Comparison of ENCODE assay signal across 20 cellular contexts in the genomic region with DNA sequence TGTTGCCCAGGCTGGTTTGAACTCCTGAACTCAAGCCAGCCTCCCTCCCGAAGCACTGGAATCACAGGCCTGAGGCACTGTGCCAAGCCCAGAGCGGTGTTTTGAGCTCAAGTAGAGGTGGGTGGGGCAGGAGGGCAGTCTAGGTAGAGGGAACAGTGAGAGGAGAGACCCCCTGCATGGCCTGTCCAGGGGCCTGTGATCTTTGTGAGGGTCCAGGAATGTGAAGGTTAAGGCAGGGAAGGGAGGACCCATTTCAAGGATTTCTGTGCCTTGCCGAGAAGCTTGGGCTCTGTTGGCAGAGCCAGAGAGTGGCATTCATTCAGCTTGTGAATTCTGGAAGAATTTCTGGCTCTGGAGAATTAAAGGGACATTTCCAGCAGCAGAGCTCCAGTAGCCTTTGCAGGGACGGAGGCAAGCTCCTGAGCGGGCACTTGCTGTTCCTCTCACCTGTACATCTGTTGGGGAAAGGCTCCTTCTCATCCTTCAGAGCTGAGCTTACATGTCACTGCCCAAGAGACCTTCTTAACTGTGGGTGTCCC.
"Had no signal": no experiment of that assay in that cellular context is flagged by ENCODE, and none has a peak within 500 bp of the region (broad histone marks: within the 10 kb centered on the region; RNA-seq: fewer than 3 reads in every experiment).

No MANE protein-coding gene starts in this region.

- H3K27ac ChIP-seq: breast epithelium, left ventricle myocardium inferior, right atrium auricular region, suprapubic skin, upper lobe of left lung, WERI-Rb-1 had no signal

- H3K36me3 Mint-ChIP-seq: activated CD4-positive, alpha-beta memory T cell treated with anti-CD3 and anti-CD28 coated beads for 36 hours; memory B cell; naive thymus-derived CD8-positive, alpha-beta T cell had no signal

- DNase-seq: activated CD4-positive, alpha-beta memory T cell treated with anti-CD3 and anti-CD28 coated beads for 36 hours; activated CD4-positive, alpha-beta T cell treated with anti-CD3 and anti-CD28 coated beads for 36 hours; activated CD8-positive, alpha-beta memory T cell treated with anti-CD3 and anti-CD28 coated beads, Interleukin-2, amount 10 ng/mL, durations not matched to agents 7 days and 5 days; activated effector memory CD4-positive, alpha-beta T cell treated with anti-CD3 and anti-CD28 coated beads, Interleukin-2, amount 50 U/mL, for 16 hours; activated naive CD8-positive, alpha-beta T cell treated with anti-CD3 and anti-CD28 coated beads, Interleukin-2, amount 10 ng/mL, durations not matched to agents 7 days and 5 days; activated T-cell treated with anti-CD3 and anti-CD28 coated beads, Interleukin-2, amount 50 U/mL, for 1 hour; kidney; left ventricle myocardium inferior; naive thymus-derived CD8-positive, alpha-beta T cell; stimulated activated CD4-positive, alpha-beta T cell treated with anti-CD3 and anti-CD28 coated beads, Interleukin-15, amount 100 ng/mL, for 24 hours; stimulated activated CD4-positive, alpha-beta T cell treated with anti-CD3 and anti-CD28 coated beads, Interleukin-4, amount 100 ng/mL, for 1 hour; stimulated activated naive CD4-positive, alpha-beta T cell treated with Interleukin-2 at 50 U/mL for 16 hours; WERI-Rb-1 had no signal

- H3K27ac Mint-ChIP-seq: activated CD4-positive, alpha-beta memory T cell treated with anti-CD3 and anti-CD28 coated beads for 36 hours; activated CD4-positive, alpha-beta T cell treated with anti-CD3 and anti-CD28 coated beads for 36 hours; activated CD8-positive, alpha-beta memory T cell treated with anti-CD3 and anti-CD28 coated beads, Interleukin-2, amount 10 ng/mL, durations not matched to agents 7 days and 5 days; activated naive CD8-positive, alpha-beta T cell treated with anti-CD3 and anti-CD28 coated beads, Interleukin-2, amount 10 ng/mL, durations not matched to agents 7 days and 5 days; memory B cell; naive thymus-derived CD8-positive, alpha-beta T cell; T-helper 1 cell treated with Interleukin-12 subunit alpha and Interleukin-12 subunit beta and Interleukin-4 antibody, amounts not matched to agents 30 μg/mL and 1 μg/mL, for 36 hours had no signal

- H3K4me3 Mint-ChIP-seq: activated CD4-positive, alpha-beta memory T cell treated with anti-CD3 and anti-CD28 coated beads for 36 hours; activated CD4-positive, alpha-beta T cell treated with anti-CD3 and anti-CD28 coated beads for 36 hours; memory B cell had no signal

- H3K9me3 ChIP-seq: breast epithelium, left ventricle myocardium inferior, right atrium auricular region, suprapubic skin, upper lobe of left lung had no signal

- H3K27me3 ChIP-seq: breast epithelium, right atrium auricular region, suprapubic skin, upper lobe of left lung had no signal

- H3K36me3 ChIP-seq: breast epithelium, left ventricle myocardium inferior, right atrium auricular region, suprapubic skin, upper lobe of left lung had no signal

- H3K9me3 Mint-ChIP-seq: activated CD4-positive, alpha-beta memory T cell treated with anti-CD3 and anti-CD28 coated beads for 36 hours; activated naive CD8-positive, alpha-beta T cell treated with anti-CD3 and anti-CD28 coated beads, Interleukin-2, amount 10 ng/mL, durations not matched to agents 7 days and 5 days; memory B cell; naive thymus-derived CD8-positive, alpha-beta T cell; T-helper 1 cell treated with Interleukin-12 subunit alpha and Interleukin-12 subunit beta and Interleukin-4 antibody, amounts not matched to agents 30 μg/mL and 1 μg/mL, for 36 hours had no signal

- H3K27me3 Mint-ChIP-seq: activated CD4-positive, alpha-beta memory T cell treated with anti-CD3 and anti-CD28 coated beads for 36 hours; activated CD4-positive, alpha-beta T cell treated with anti-CD3 and anti-CD28 coated beads for 36 hours; activated CD8-positive, alpha-beta memory T cell treated with anti-CD3 and anti-CD28 coated beads, Interleukin-2, amount 10 ng/mL, durations not matched to agents 7 days and 5 days; activated naive CD8-positive, alpha-beta T cell treated with anti-CD3 and anti-CD28 coated beads, Interleukin-2, amount 10 ng/mL, durations not matched to agents 7 days and 5 days; memory B cell; naive thymus-derived CD8-positive, alpha-beta T cell had no signal

- H3K4me3 ChIP-seq: breast epithelium, left ventricle myocardium inferior, right atrium auricular region, skin epidermis, suprapubic skin, upper lobe of left lung had no signal

- ATAC-seq: activated CD4-positive, alpha-beta T cell treated with anti-CD3 and anti-CD28 coated beads for 36 hours; activated CD8-positive, alpha-beta memory T cell treated with anti-CD3 and anti-CD28 coated beads, Interleukin-2, amount 10 ng/mL, durations not matched to agents 7 days and 5 days; naive thymus-derived CD8-positive, alpha-beta T cell had no signal
